In genomic region chr9:105262497-105262896, GRCh38 we compare ENCODE assay signal across 23 cellular contexts.
"Had no signal": no experiment of that assay in that cellular context is flagged by ENCODE, and none has a peak within 500 bp of the region (broad histone marks: within the 10 kb centered on the region; RNA-seq: fewer than 3 reads in every experiment).

No MANE protein-coding gene starts in this region.

- H3K4me3 ChIP-seq: coronary artery, gastroesophageal sphincter, heart left ventricle, left ventricle myocardium inferior, pancreas had no signal

- ATAC-seq: activated CD4-positive, alpha-beta T cell treated with anti-CD3 and anti-CD28 coated beads for 36 hours; activated CD8-positive, alpha-beta memory T cell treated with anti-CD3 and anti-CD28 coated beads, Interleukin-2, amount 10 ng/mL, durations not matched to agents 7 days and 5 days; esophagus mucosa; gastroesophageal sphincter; heart left ventricle; naive thymus-derived CD8-positive, alpha-beta T cell; stimulated activated naive B cell treated with anti-CD40 and anti-IgM and Interleukin-4, amounts not matched to agents 10 μg/mL and 1 μg/mL and 100 μg/mL, for 72 hours had no signal

- FAIRE-seq: endometrium, kidney, pancreas had no signal

- H3K4me3 Mint-ChIP-seq: activated CD4-positive, alpha-beta T cell treated with anti-CD3 and anti-CD28 coated beads for 36 hours; activated CD8-positive, alpha-beta memory T cell treated with anti-CD3 and anti-CD28 coated beads, Interleukin-2, amount 10 ng/mL, durations not matched to agents 7 days and 5 days; activated naive CD8-positive, alpha-beta T cell treated with anti-CD3 and anti-CD28 coated beads, Interleukin-2, amount 10 ng/mL, durations not matched to agents 7 days and 5 days; brain; memory B cell; naive thymus-derived CD8-positive, alpha-beta T cell; stimulated activated naive B cell treated with anti-CD40 and anti-IgM and Interleukin-4, amounts not matched to agents 10 μg/mL and 1 μg/mL and 100 μg/mL, for 72 hours had no signal

- DNase-seq: activated CD4-positive, alpha-beta T cell treated with anti-CD3 and anti-CD28 coated beads for 36 hours; activated CD4-positive, alpha-beta T cell treated with anti-CD3 and anti-CD28 coated beads, Interleukin-2, amount 50 U/mL, for 48 hours; activated CD8-positive, alpha-beta memory T cell treated with anti-CD3 and anti-CD28 coated beads, Interleukin-2, amount 10 ng/mL, durations not matched to agents 7 days and 5 days; activated naive CD4-positive, alpha-beta T cell treated with Interleukin-2 at 50 U/mL for 16 hours; activated naive CD8-positive, alpha-beta T cell treated with anti-CD3 and anti-CD28 coated beads, Interleukin-2, amount 10 ng/mL, durations not matched to agents 7 days and 5 days; activated T-cell treated with anti-CD3 and anti-CD28 coated beads, Interleukin-2, amount 50 U/mL, for 1 hour; heart left ventricle; kidney; left ventricle myocardium inferior; naive thymus-derived CD8-positive, alpha-beta T cell; pancreas; stimulated activated naive B cell treated with anti-CD40 and anti-IgM and Interleukin-4, amounts not matched to agents 10 μg/mL and 1 μg/mL and 100 μg/mL, for 72 hours; SW 1271; T-helper 2 cell; WERI-Rb-1 had no signal

- H3K9me3 ChIP-seq: gastroesophageal sphincter, neutrophil, pancreas had no signal

- H3K9me3 Mint-ChIP-seq: activated T-helper 2 cell treated with anti-CD3 and anti-CD28 coated beads, Interferon-gamma antibody, Interleukin-2, Interleukin-4, amounts not matched to agents 10 μg/mL and 5 μg/mL and 100 μg/mL, durations not matched to agents 14 hours and 24 hours and 36 hours had no signal

- H3K27ac Mint-ChIP-seq: activated CD4-positive, alpha-beta T cell treated with anti-CD3 and anti-CD28 coated beads for 36 hours; activated CD8-positive, alpha-beta memory T cell treated with anti-CD3 and anti-CD28 coated beads, Interleukin-2, amount 10 ng/mL, durations not matched to agents 7 days and 5 days; activated naive CD8-positive, alpha-beta T cell treated with anti-CD3 and anti-CD28 coated beads, Interleukin-2, amount 10 ng/mL, durations not matched to agents 7 days and 5 days; activated T-helper 2 cell treated with anti-CD3 and anti-CD28 coated beads, Interferon-gamma antibody, Interleukin-2, Interleukin-4, amounts not matched to agents 10 μg/mL and 5 μg/mL and 100 μg/mL, durations not matched to agents 14 hours and 24 hours and 36 hours; brain; memory B cell; naive thymus-derived CD8-positive, alpha-beta T cell; stimulated activated naive B cell treated with anti-CD40 and anti-IgM and Interleukin-4, amounts not matched to agents 10 μg/mL and 1 μg/mL and 100 μg/mL, for 72 hours had no signal

- H3K27ac ChIP-seq: coronary artery, gastroesophageal sphincter, heart left ventricle, left ventricle myocardium inferior, neutrophil, pancreas, WERI-Rb-1 had no signal

- H3K27me3 ChIP-seq: gastroesophageal sphincter, heart left ventricle, neutrophil, pancreas had no signal

- H3K27me3 Mint-ChIP-seq: activated CD4-positive, alpha-beta T cell treated with anti-CD3 and anti-CD28 coated beads for 36 hours; activated CD8-positive, alpha-beta memory T cell treated with anti-CD3 and anti-CD28 coated beads, Interleukin-2, amount 10 ng/mL, durations not matched to agents 7 days and 5 days; activated naive CD8-positive, alpha-beta T cell treated with anti-CD3 and anti-CD28 coated beads, Interleukin-2, amount 10 ng/mL, durations not matched to agents 7 days and 5 days; brain; memory B cell; naive thymus-derived CD8-positive, alpha-beta T cell; stimulated activated naive B cell treated with anti-CD40 and anti-IgM and Interleukin-4, amounts not matched to agents 10 μg/mL and 1 μg/mL and 100 μg/mL, for 72 hours had no signal

- H3K36me3 ChIP-seq: gastroesophageal sphincter, heart left ventricle, left ventricle myocardium inferior, neutrophil, pancreas had no signal
